41 cellular contexts compared by ENCODE assay signal in genomic region chr4:64643841-64644240, GRCh38.
"Had no signal": no experiment of that assay in that cellular context is flagged by ENCODE, and none has a peak within 500 bp of the region (broad histone marks: within the 10 kb centered on the region; RNA-seq: fewer than 3 reads in every experiment).

No MANE protein-coding gene starts in this region.

- H3K9me3 Mint-ChIP-seq: activated CD4-positive, alpha-beta T cell treated with anti-CD3 and anti-CD28 coated beads, Interleukin-2, amount 10 ng/mL, durations not matched to agents 7 days and 5 days; activated naive CD4-positive, alpha-beta T cell treated with anti-CD3 and anti-CD28 coated beads, Interleukin-2, amount 50 U/mL, for 24 hours; activated naive CD8-positive, alpha-beta T cell treated with anti-CD3 and anti-CD28 coated beads, Interleukin-2, amount 10 ng/mL, durations not matched to agents 7 days and 5 days; activated naive CD8-positive, alpha-beta T cell treated with anti-CD3 and anti-CD28 coated beads, Interleukin-2, amount 50 U/mL, for 24 hours; activated T-helper 17 cell treated with anti-CD3 and anti-CD28 coated beads, Interleukin-2, amount 50 U/mL, for 72 hours; brain had no signal

- ATAC-seq: activated CD4-positive, alpha-beta T cell treated with anti-CD3 and anti-CD28 coated beads for 36 hours; activated CD4-positive, CD25-positive, alpha-beta regulatory T cell treated with anti-CD3 and anti-CD28 coated beads, Interleukin-2, amount 50 U/mL, for 24 hours; activated CD8-positive, alpha-beta T cell treated with anti-CD3 and anti-CD28 coated beads, Interleukin-2, amount 10 ng/mL, durations not matched to agents 7 days and 5 days; activated naive CD8-positive, alpha-beta T cell treated with anti-CD3 and anti-CD28 coated beads, Interleukin-2, amount 50 U/mL, for 24 hours; activated T-cell treated with anti-CD3 and anti-CD28 coated beads, Interleukin-2, amount 50 U/mL, for 4 hours; activated T-cell treated with anti-CD3 and anti-CD28 coated beads, Interleukin-2, amount 50 U/mL, for 72 hours; activated T-helper 17 cell treated with anti-CD3 and anti-CD28 coated beads, Interleukin-2, amount 50 U/mL, for 72 hours; WTC11 had no signal

- H3K36me3 Mint-ChIP-seq: activated naive CD4-positive, alpha-beta T cell treated with anti-CD3 and anti-CD28 coated beads, Interleukin-2, amount 50 U/mL, for 24 hours; activated naive CD8-positive, alpha-beta T cell; activated naive CD8-positive, alpha-beta T cell treated with anti-CD3 and anti-CD28 coated beads, Interleukin-2, amount 10 ng/mL, durations not matched to agents 7 days and 5 days; brain had no signal

- H3K27me3 Mint-ChIP-seq: activated CD4-positive, alpha-beta memory T cell treated with anti-CD3 and anti-CD28 coated beads, Interleukin-2, amount 10 ng/mL, durations not matched to agents 7 days and 5 days; activated CD4-positive, alpha-beta T cell treated with anti-CD3 and anti-CD28 coated beads for 36 hours; activated CD4-positive, alpha-beta T cell treated with anti-CD3 and anti-CD28 coated beads, Interleukin-2, amount 10 ng/mL, durations not matched to agents 7 days and 5 days; activated naive CD4-positive, alpha-beta T cell treated with anti-CD3 and anti-CD28 coated beads, Interleukin-2, amount 50 U/mL, for 24 hours; activated naive CD8-positive, alpha-beta T cell; activated naive CD8-positive, alpha-beta T cell treated with anti-CD3 and anti-CD28 coated beads, Interleukin-2, amount 10 ng/mL, durations not matched to agents 7 days and 5 days; activated naive CD8-positive, alpha-beta T cell treated with anti-CD3 and anti-CD28 coated beads, Interleukin-2, amount 50 U/mL, for 24 hours; activated T-helper 17 cell treated with anti-CD3 and anti-CD28 coated beads, Interleukin-2, amount 50 U/mL, for 72 hours; brain; central memory CD8-positive, alpha-beta T cell had no signal

- H3K27me3 ChIP-seq: ascending aorta, cardiac muscle cell had no signal

- H3K9me3 ChIP-seq: ascending aorta had no signal

- H3K27ac Mint-ChIP-seq: activated CD4-positive, alpha-beta memory T cell treated with anti-CD3 and anti-CD28 coated beads, Interleukin-2, amount 10 ng/mL, durations not matched to agents 7 days and 5 days; activated CD4-positive, alpha-beta T cell treated with anti-CD3 and anti-CD28 coated beads for 36 hours; activated CD4-positive, alpha-beta T cell treated with anti-CD3 and anti-CD28 coated beads, Interleukin-2, amount 10 ng/mL, durations not matched to agents 7 days and 5 days; activated CD8-positive, alpha-beta T cell treated with anti-CD3 and anti-CD28 coated beads, Interleukin-2, amount 10 ng/mL, durations not matched to agents 7 days and 5 days; activated naive CD4-positive, alpha-beta T cell treated with anti-CD3 and anti-CD28 coated beads for 36 hours; activated naive CD4-positive, alpha-beta T cell treated with anti-CD3 and anti-CD28 coated beads, Interleukin-2, amount 50 U/mL, for 24 hours; activated naive CD8-positive, alpha-beta T cell; activated naive CD8-positive, alpha-beta T cell treated with anti-CD3 and anti-CD28 coated beads, Interleukin-2, amount 10 ng/mL, durations not matched to agents 7 days and 5 days; activated naive CD8-positive, alpha-beta T cell treated with anti-CD3 and anti-CD28 coated beads, Interleukin-2, amount 50 U/mL, for 24 hours; activated T-cell treated with anti-CD3 and anti-CD28 coated beads, Interleukin-2, amount 50 U/mL, for 72 hours; activated T-helper 1 cell treated with anti-CD3 and anti-CD28 coated beads, Interleukin-12 subunit alpha, Interleukin-12 subunit beta, Interleukin-2, Interleukin-4 antibody, amounts not matched to agents 30 ng/mL and 10 ng/mL and 1 ng/mL, durations not matched to agents 14 hours and 24 hours and 36 hours; activated T-helper 17 cell treated with anti-CD3 and anti-CD28 coated beads, Interleukin-2, amount 50 U/mL, for 72 hours; brain; T-helper 2 cell treated with Interferon-gamma antibody and Interleukin-4, amounts not matched to agents 5 μg/mL and 100 μg/mL, for 36 hours; WTC11 had no signal

- H3K27ac ChIP-seq: ascending aorta, cardiac muscle cell, WERI-Rb-1 had no signal

- H3K36me3 ChIP-seq: ascending aorta, cardiac muscle cell, WERI-Rb-1 had no signal

- H3K4me3 Mint-ChIP-seq: activated CD4-positive, alpha-beta memory T cell treated with anti-CD3 and anti-CD28 coated beads, Interleukin-2, amount 10 ng/mL, durations not matched to agents 7 days and 5 days; activated CD4-positive, alpha-beta T cell treated with anti-CD3 and anti-CD28 coated beads for 36 hours; activated CD4-positive, alpha-beta T cell treated with anti-CD3 and anti-CD28 coated beads, Interleukin-2, amount 10 ng/mL, durations not matched to agents 7 days and 5 days; activated CD8-positive, alpha-beta T cell treated with anti-CD3 and anti-CD28 coated beads, Interleukin-2, amount 10 ng/mL, durations not matched to agents 7 days and 5 days; activated naive CD4-positive, alpha-beta T cell treated with anti-CD3 and anti-CD28 coated beads for 36 hours; activated naive CD4-positive, alpha-beta T cell treated with anti-CD3 and anti-CD28 coated beads, Interleukin-2, amount 50 U/mL, for 24 hours; activated naive CD8-positive, alpha-beta T cell; activated naive CD8-positive, alpha-beta T cell treated with anti-CD3 and anti-CD28 coated beads, Interleukin-2, amount 10 ng/mL, durations not matched to agents 7 days and 5 days; activated naive CD8-positive, alpha-beta T cell treated with anti-CD3 and anti-CD28 coated beads, Interleukin-2, amount 50 U/mL, for 24 hours; activated T-cell treated with anti-CD3 and anti-CD28 coated beads, Interleukin-2, amount 50 U/mL, for 4 hours; activated T-cell treated with anti-CD3 and anti-CD28 coated beads, Interleukin-2, amount 50 U/mL, for 72 hours; activated T-helper 1 cell treated with anti-CD3 and anti-CD28 coated beads, Interleukin-12 subunit alpha, Interleukin-12 subunit beta, Interleukin-2, Interleukin-4 antibody, amounts not matched to agents 30 ng/mL and 10 ng/mL and 1 ng/mL, durations not matched to agents 14 hours and 24 hours and 36 hours; activated T-helper 17 cell treated with anti-CD3 and anti-CD28 coated beads, Interleukin-2, amount 50 U/mL, for 72 hours; brain; central memory CD8-positive, alpha-beta T cell; T-helper 1 cell treated with Interleukin-12 subunit alpha and Interleukin-12 subunit beta and Interleukin-4 antibody, amounts not matched to agents 30 μg/mL and 1 μg/mL, for 36 hours; T-helper 2 cell treated with Interferon-gamma antibody and Interleukin-4, amounts not matched to agents 5 μg/mL and 100 μg/mL, for 36 hours; WTC11 had no signal

- H3K4me3 ChIP-seq: ascending aorta, cardiac muscle cell had no signal

- H3K4me1 ChIP-seq: ascending aorta had no signal

- DNase-seq: activated CD4-positive, alpha-beta memory T cell treated with anti-CD3 and anti-CD28 coated beads, Interleukin-2, amount 10 ng/mL, durations not matched to agents 7 days and 5 days; activated CD4-positive, alpha-beta T cell treated with anti-CD3 and anti-CD28 coated beads for 1 hour; activated CD4-positive, alpha-beta T cell treated with anti-CD3 and anti-CD28 coated beads for 36 hours; activated CD4-positive, alpha-beta T cell treated with anti-CD3 and anti-CD28 coated beads for 48 hours; activated CD4-positive, alpha-beta T cell treated with anti-CD3 and anti-CD28 coated beads, Interleukin-2, amount 10 ng/mL, durations not matched to agents 7 days and 5 days; activated CD4-positive, alpha-beta T cell treated with anti-CD3 and anti-CD28 coated beads, Interleukin-2, amount 50 U/mL, for 48 hours; activated CD4-positive, CD25-positive, alpha-beta regulatory T cell; activated CD8-positive, alpha-beta memory T cell treated with anti-CD3 and anti-CD28 coated beads, Interleukin-2, amount 50 U/mL, for 4 hours; activated CD8-positive, alpha-beta T cell treated with anti-CD3 and anti-CD28 coated beads, Interleukin-2, amount 10 ng/mL, durations not matched to agents 7 days and 5 days; activated effector memory CD4-positive, alpha-beta T cell treated with anti-CD3 and anti-CD28 coated beads, Interleukin-2, amount 50 U/mL, for 16 hours; activated gamma-delta T cell treated with Interleukin-2 at 50 U/mL for 16 hours; activated naive CD4-positive, alpha-beta T cell; activated naive CD4-positive, alpha-beta T cell treated with anti-CD3 and anti-CD28 coated beads for 36 hours; activated naive CD8-positive, alpha-beta T cell treated with anti-CD3 and anti-CD28 coated beads, Interleukin-2, amount 10 ng/mL, durations not matched to agents 7 days and 5 days; activated naive CD8-positive, alpha-beta T cell treated with anti-CD3 and anti-CD28 coated beads, Interleukin-2, amount 50 U/mL, for 24 hours; activated T-cell treated with anti-CD3 and anti-CD28 coated beads for 4 hours; activated T-cell treated with anti-CD3 and anti-CD28 coated beads, Interleukin-2, amount 50 U/mL, for 1 hour; activated T-cell treated with anti-CD3 and anti-CD28 coated beads, Interleukin-2, amount 50 U/mL, for 4 hours; activated T-cell treated with anti-CD3 and anti-CD28 coated beads, Interleukin-2, amount 50 U/mL, for 72 hours; amygdala; anterior cingulate cortex; caudate nucleus; cerebellar nuclear complex; T-helper 1 cell; T-helper 2 cell; T-helper 9 cell; WERI-Rb-1 had no signal

- FAIRE-seq: bronchial epithelial cell, TTC549 had no signal

- H3K4me1 Mint-ChIP-seq: activated CD4-positive, alpha-beta memory T cell treated with anti-CD3 and anti-CD28 coated beads, Interleukin-2, amount 10 ng/mL, durations not matched to agents 7 days and 5 days; activated CD4-positive, alpha-beta T cell treated with anti-CD3 and anti-CD28 coated beads for 36 hours; activated CD4-positive, alpha-beta T cell treated with anti-CD3 and anti-CD28 coated beads, Interleukin-2, amount 10 ng/mL, durations not matched to agents 7 days and 5 days; activated naive CD4-positive, alpha-beta T cell treated with anti-CD3 and anti-CD28 coated beads, Interleukin-2, amount 50 U/mL, for 24 hours; activated naive CD8-positive, alpha-beta T cell treated with anti-CD3 and anti-CD28 coated beads, Interleukin-2, amount 10 ng/mL, durations not matched to agents 7 days and 5 days; activated naive CD8-positive, alpha-beta T cell treated with anti-CD3 and anti-CD28 coated beads, Interleukin-2, amount 50 U/mL, for 24 hours; activated T-helper 17 cell treated with anti-CD3 and anti-CD28 coated beads, Interleukin-2, amount 50 U/mL, for 72 hours; brain; central memory CD8-positive, alpha-beta T cell; WTC11 had no signal
